12 cellular contexts compared by ENCODE assay signal in the genomic region with DNA sequence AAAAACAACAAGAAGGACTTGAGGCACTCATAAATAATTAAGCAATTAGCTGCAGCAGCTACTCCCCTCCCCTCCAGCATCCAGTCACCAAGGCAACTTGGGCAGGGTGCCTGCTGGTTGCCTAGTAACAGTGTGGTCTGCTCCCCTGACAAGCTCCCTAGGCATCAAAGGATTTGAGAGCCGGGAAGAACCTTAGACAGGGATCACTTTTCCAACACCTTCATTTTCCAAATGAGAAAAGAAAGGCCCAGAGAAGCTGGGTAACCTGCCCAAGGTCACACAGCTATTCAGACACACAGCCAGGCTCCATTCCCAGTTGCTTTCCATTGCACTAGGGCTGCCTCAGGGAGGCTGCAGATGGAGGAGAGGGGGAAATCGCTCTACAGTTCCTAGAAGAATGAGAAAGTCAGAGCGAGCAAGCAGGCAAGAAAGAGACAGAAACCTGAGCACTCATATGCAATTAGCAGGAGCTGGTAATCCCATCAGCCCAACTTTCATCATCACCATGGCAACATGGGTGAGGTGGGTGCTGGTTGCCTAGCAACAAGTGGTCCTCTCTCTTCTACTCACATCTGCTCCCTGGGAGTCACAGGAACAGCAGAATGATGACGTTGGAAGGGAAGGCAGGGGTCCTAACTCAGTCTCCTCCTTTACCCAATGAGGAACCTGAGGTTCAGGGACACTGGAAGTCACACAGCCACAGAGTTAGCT. TPM values are rescaled to one million over a fixed set of nuclear protein-coding genes. Genes with fewer than 3 reads are reported as not detected.
DNase-seq lines count a peak whose midpoint lies in the region; ATAC-seq and TF ChIP-seq lines count a peak whose summit lies in the region.
"Had no signal": no experiment of that assay in that cellular context is flagged by ENCODE, and none has a peak within 500 bp of the region (broad histone marks: within the 10 kb centered on the region; RNA-seq: fewer than 3 reads in every experiment).

No MANE protein-coding gene starts in this region.

- TF ChIP-seq POLR2A in esophagus muscularis mucosa (IDR thresholded peaks at IDR 0.05; ENCODE audit: low read depth), result no peak

- peaks cover 37% of the 10 kb centered on the region for H3K4me1 ChIP-seq in BLaER1
- H3K4me1 ChIP-seq in esophagus muscularis mucosa, result peaks cover 17 to 22% (median 22%) of the 10 kb centered on the region in 4 donors

- H3K9me3 ChIP-seq in BLaER1 (no peaks in the 10 kb centered on the region; the same call in 1 of the 2 replicates), esophagus muscularis mucosa (no peaks in the 10 kb centered on the region)
- H3K9me3 ChIP-seq: lower lobe of right lung had no signal

- 80% methylated on average over 4 of the region's 4 CpGs for WGBS in esophagus muscularis mucosa

- DNase-seq in G401 (ENCODE audit: low spot score) (peak; percentile 76), NCI-H748 (lab: John Stamatoyannopoulos, UW; ENCODE audit: unreplicated experiment) (peak; percentile 94), esophagus muscularis mucosa (ENCODE audit: extremely low spot score) (peak; percentile 45), T1000 (lab: John Stamatoyannopoulos, UW) (no peak), sciatic nerve (ENCODE audit: low spot score) (no peak), activated gamma-delta T cell treated with Interleukin-2 at 50 U/mL for 16 hours (no peak)
- DNase-seq in stimulated activated CD4-positive, alpha-beta T cell treated with anti-CD3 and anti-CD28 coated beads, Interleukin-2, amount 100 ng/mL, for 48 hours, result no peak
- DNase-seq: GDM1; lower lobe of right lung; stimulated activated naive CD8-positive, alpha-beta T cell treated with anti-CD3 and anti-CD28 coated beads, Interleukin-15, Interleukin-2, amounts not matched to agents 100 U/mL and 50 U/mL, for 24 hours had no signal

- no peak overlapping the region for H3K9ac ChIP-seq in BLaER1

- H3K36me3 ChIP-seq in BLaER1, result no peaks in the 10 kb centered on the region
- no peaks in the 10 kb centered on the region for H3K36me3 ChIP-seq in esophagus muscularis mucosa
- H3K36me3 ChIP-seq: lower lobe of right lung had no signal

- no peak for TF ChIP-seq CTCF in esophagus muscularis mucosa (IDR thresholded peaks at IDR 0.05)

- intact Hi-C loops in esophagus muscularis mucosa (cut with DNase I) (loop anchor here (10.0 kb wide), 1 partner anchor 1096 kb away; no protein-coding TSS in a partner anchor), sciatic nerve (cut with DNase I) (no loop called here)

- no peak overlapping the region for H3K4me3 ChIP-seq in BLaER1
- no peak overlapping the region for H3K4me3 ChIP-seq in esophagus muscularis mucosa
- H3K4me3 ChIP-seq: lower lobe of right lung, skin epidermis had no signal

- peak overlapping the region; percentile 72 for H3K4me2 ChIP-seq in BLaER1

- TF ChIP-seq EP300 in esophagus muscularis mucosa (IDR thresholded peaks at IDR 0.05), result no peak

- no peak for ATAC-seq in sciatic nerve
- ATAC-seq: stimulated activated naive CD8-positive, alpha-beta T cell treated with anti-CD3 and anti-CD28 coated beads, Interleukin-15, Interleukin-2, amounts not matched to agents 100 U/mL and 50 U/mL, for 24 hours had no signal

- peaks cover 12% of the 10 kb centered on the region for H4K20me1 ChIP-seq in BLaER1

- H3K27me3 ChIP-seq in BLaER1 (peaks cover 34% of the 10 kb centered on the region), esophagus muscularis mucosa (no peaks in the 10 kb centered on the region)

- in situ Hi-C loops in G401 (cut with HindIII; ENCODE audit: low sequenced_read_pairs), result no loop called here

- no peak overlapping the region for H3K27ac ChIP-seq in BLaER1
- no peak overlapping the region for H3K27ac ChIP-seq in esophagus muscularis mucosa (replicated peaks in 1 of 4)
- H3K27ac ChIP-seq: lower lobe of right lung, skin epidermis had no signal

RNA-seq across cellular contexts. Expression of a gene that starts 3.6 kb away (rescaled TPM):
- not detected in 2 replicates for total RNA-seq in G401 (2014; rRNA removed; shearing (Covaris generic))
- total RNA-seq in esophagus muscularis mucosa (10 to 100 TPM; 36.2 to 51.9 (median 39.4) TPM), sciatic nerve (36.4 TPM)

RNA-seq across cellular contexts. Expression of a gene that starts 24.9 kb away (rescaled TPM):
- total RNA-seq in G401 (2014; rRNA removed; shearing (Covaris generic)), result 0.31 TPM in 1 of 2 replicates, not detected in the other
- total RNA-seq in esophagus muscularis mucosa (1 to 10 TPM; 2.2 to 4.3 (median 2.5) TPM), sciatic nerve (6.0 TPM)

RNA-seq across cellular contexts. Expression of a gene that starts 56.2 kb away (rescaled TPM):
- total RNA-seq in G401 (2014; rRNA removed; shearing (Covaris generic)), result not detected in 2 replicates
- 1 to 10 TPM in 1 of 4 donors, under 1 TPM in 2, not detected in 1; 0.29 to 2.0 (median 0.71) TPM for total RNA-seq in esophagus muscularis mucosa
- total RNA-seq in sciatic nerve, result 3.0 TPM

Comparison
In these comparisons a context has a peak if more than half of its experiments do, and no peak if none do; other contexts are left out.
1. DNase-seq: peak in G401 (single experiment), NCI-H748 (single experiment) and esophagus muscularis mucosa (single experiment); none in T1000 (single experiment), sciatic nerve (single experiment), stimulated activated CD4-positive, alpha-beta T cell treated with anti-CD3 and anti-CD28 coated beads, Interleukin-2, amount 100 ng/mL, for 48 hours (0 of 2) and activated gamma-delta T cell treated with Interleukin-2 at 50 U/mL for 16 hours (single experiment).
2. RNA of a gene that starts 3.6 kb away (total RNA-seq): 36.2 to 51.9 TPM in esophagus muscularis mucosa and 36.4 TPM in sciatic nerve (single experiment); not detected in G401; every median in the first group is over 10 times any median in the second.